In the genomic region with DNA sequence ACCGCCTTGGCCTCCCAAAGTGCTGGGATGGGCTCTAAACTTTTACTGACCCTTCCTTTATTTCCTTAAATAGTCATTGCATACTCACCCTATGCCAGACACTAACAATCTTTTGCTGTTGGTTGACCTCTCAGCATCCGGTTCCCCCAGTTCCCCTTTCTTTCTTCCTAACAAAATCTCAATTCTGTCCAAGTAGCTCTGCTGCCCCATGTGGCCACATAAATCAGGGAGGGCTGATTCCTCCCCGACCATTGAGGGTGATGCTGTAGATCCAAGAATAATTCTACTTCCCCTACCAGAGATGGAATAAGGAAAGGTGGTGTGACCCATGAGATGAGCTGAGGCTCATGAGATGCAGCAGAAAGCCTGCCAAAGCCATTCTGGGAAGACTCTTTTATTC, we compare ENCODE assay signal across 14 cellular contexts.
DNase-seq lines count a peak whose midpoint lies in the region; TF ChIP-seq lines count a peak whose summit lies in the region.
"Had no signal": no experiment of that assay in that cellular context is flagged by ENCODE, and none has a peak within 500 bp of the region (broad histone marks: within the 10 kb centered on the region; RNA-seq: fewer than 3 reads in every experiment).

No MANE protein-coding gene starts in this region.

- H3K4me3 ChIP-seq in fibroblast of pulmonary artery (replicated peaks; ENCODE audit: low read depth, low read length) = no peak overlapping the region
- H3K4me3 ChIP-seq: BLaER1 treated with 17β-estradiol and CSF1 and Interleukin-3, amounts not matched to agents 10 nM and 100 nM; HAP-1; mucosa of descending colon; right atrium auricular region; testis had no signal

- CTCF ChIA-PET in HEK293T (lab: Yijun Ruan, JAX) = interaction anchor here (0.6 to 2.0 kb wide), 4 partner anchors 9 to 81 kb away, joined by 3 to 9 read pairs (median 4); no protein-coding TSS in a partner anchor

- DNase-seq in HEK293T (ENCODE audit: extremely low spot score) = peak; percentile 52
- peak; percentile 17 for DNase-seq in RKO (ENCODE audit: low spot score)
- DNase-seq in fibroblast of pulmonary artery (ENCODE audit: low read depth) = no peak
- no peak for DNase-seq in activated CD4-positive, CD25-positive, alpha-beta regulatory T cell (lab: John Stamatoyannopoulos, UW)
- DNase-seq in SHP77 (lab: John Stamatoyannopoulos, UW) = no peak
- no peak for DNase-seq in DMS153 (lab: John Stamatoyannopoulos, UW)
- DNase-seq in ureter (ENCODE audit: low spot score) = no peak
- DNase-seq: mucosa of descending colon, NCI-H446, testis had no signal

- no peak overlapping the region for H3K27ac ChIP-seq in C4-2B
- H3K27ac ChIP-seq: right atrium auricular region, testis had no signal

- TF ChIP-seq CTCF in C4-2B (conservative IDR thresholded peaks at IDR 0.05) (peak; percentile 37), fibroblast of pulmonary artery (IDR thresholded peaks at IDR 0.05; ENCODE audit: low read length, missing control alignments) (peak; percentile 26)

- POLR2A ChIA-PET in HEK293T (lab: Yijun Ruan, JAX) = interaction anchor here (0.7 to 1.3 kb wide), 2 partner anchors 71 to 74 kb away, joined by 3 read pairs; no protein-coding TSS in a partner anchor

TF ChIP-seq in HEK293T, 16 proteins besides CTCF, POLR2A, EP300 and RAD21:
- TF ChIP-seq ZNF384 (IDR thresholded peaks at IDR 0.05) (no peak), HDGF (IDR thresholded peaks at IDR 0.05; ENCODE audit: borderline replicate concordance) (no peak)

Comparison
In these comparisons a context has a peak if more than half of its experiments do, and no peak if none do; other contexts are left out.
1. DNase-seq: peak in HEK293T (single experiment) and RKO (single experiment); none in fibroblast of pulmonary artery (single experiment), activated CD4-positive, CD25-positive, alpha-beta regulatory T cell (0 of 4), SHP77 (0 of 2), DMS153 (single experiment) and ureter (single experiment).